Comparison of ENCODE assay signal across 1 cellular context in the genomic region with DNA sequence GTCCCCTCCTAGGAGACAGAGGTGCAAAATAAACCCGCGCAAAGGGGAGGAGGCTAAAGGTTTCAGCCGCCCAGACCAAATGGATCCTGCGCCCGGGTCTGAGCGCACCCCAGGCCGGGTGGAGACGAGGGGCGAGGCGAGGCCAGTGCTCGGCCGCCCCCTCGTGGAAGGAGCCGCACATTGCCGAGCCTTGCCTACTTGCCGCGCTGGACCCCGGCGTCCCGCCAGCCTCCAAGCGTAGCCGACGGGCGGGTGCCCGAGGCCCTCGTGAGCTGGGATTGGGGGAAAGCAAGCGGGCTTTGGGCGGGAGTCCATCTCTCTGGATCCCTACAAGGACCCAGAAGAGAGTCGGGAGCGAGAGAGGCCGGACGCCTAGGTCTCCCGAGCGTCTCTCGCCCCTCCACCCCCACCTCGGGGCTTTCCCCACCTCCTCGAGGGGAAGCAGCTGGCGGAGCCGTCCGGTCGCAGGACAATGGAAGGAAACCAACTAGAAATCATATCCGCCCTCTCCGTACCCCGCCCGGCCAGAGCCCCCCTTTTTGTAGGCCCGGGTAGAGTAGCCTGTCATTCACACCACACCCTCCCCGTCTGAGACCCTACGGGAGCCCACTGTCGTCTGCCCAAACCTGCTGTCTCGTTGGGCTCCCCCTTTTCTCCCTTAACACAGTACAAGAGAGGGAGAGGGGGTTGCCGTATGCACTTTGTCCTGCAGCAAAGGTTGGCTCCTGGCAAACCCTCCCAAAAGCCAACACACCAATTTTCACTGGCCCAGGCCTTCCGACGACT.
A peak's percentile ranks its signal among the peaks of the same experiment; 100 is the strongest.
TF ChIP-seq lines count a peak whose summit lies in the region.

No MANE protein-coding gene starts in this region.

TF ChIP-seq in neural cell, 6 proteins besides CTCF, POLR2A, EP300 and RAD21:
- TF ChIP-seq SMC3 (conservative IDR thresholded peaks at IDR 0.05; ENCODE audit: poor library complexity), result peak; percentile 65
- TF ChIP-seq EZH2 (IDR thresholded peaks at IDR 0.05; ENCODE audit: borderline replicate concordance, insufficient read depth, low read length, poor library complexity, severe bottlenecking), result no peak
